22 cellular contexts compared by ENCODE assay signal in genomic region chr1:147636314-147636713, GRCh38. TPM values are rescaled to one million over a fixed set of nuclear protein-coding genes. Genes with fewer than 3 reads are reported as not detected.
DNase-seq lines count a peak whose midpoint lies in the region; ATAC-seq, FAIRE-seq and TF ChIP-seq lines count a peak whose summit lies in the region.
"Had no signal": no experiment of that assay in that cellular context is flagged by ENCODE, and none has a peak within 500 bp of the region (broad histone marks: within the 10 kb centered on the region; RNA-seq: fewer than 3 reads in every experiment).

No MANE protein-coding gene starts in this region.

- H3K36me3 Mint-ChIP-seq in dendritic cell treated with granulocyte-macrophage colony-stimulating factor and Interleukin-4, amounts not matched to agents 40 ng/mL and 50 ng/mL, for 4 days (ENCODE audit: low read depth): peaks cover 9% of the 10 kb centered on the region

- H3K4me1 ChIP-seq in liver (ENCODE audit: control insufficient read depth in 4 of 4, insufficient read depth in 4 of 4, low read length in 3 of 4) (peaks cover 0 to 6% (median under 1%) of the 10 kb centered on the region in 4 donors), small intestine (ENCODE audit: control insufficient read depth in 2 of 2, insufficient read depth in 1 of 2, low read depth in 1 of 2, low read length in 1 of 2) (no peaks in the 10 kb centered on the region)

- peak in 1 of 2 donors; percentile 16 for TF ChIP-seq RAD21 in liver (IDR thresholded peaks at IDR 0.05)

- 70% methylated on average over 4 of the region's 4 CpGs for WGBS in liver
- 89 to 95% (median 94%) methylated on average over 4 of the region's 4 CpGs for WGBS in small intestine, 3 donors

- intact Hi-C loops in dendritic cell treated with granulocyte-macrophage colony-stimulating factor and Interleukin-4, amounts not matched to agents 40 ng/mL and 50 ng/mL, for 4 days (cut with micrococcal nuclease): no loop called here

- no peak overlapping the region for H3K4me3 ChIP-seq in liver (ENCODE audit: low read depth in 1 of 3, low read length in 3 of 3)
- no peak overlapping the region for H3K4me3 ChIP-seq in small intestine (ENCODE audit: low read depth in 1 of 2, low read length in 2 of 2)
- H3K4me3 ChIP-seq: BLaER1, GM12878, GM23248 had no signal

- no peak overlapping the region for H3K9ac ChIP-seq in liver (ENCODE audit: low read depth in 1 of 2, low read length in 2 of 2)
- H3K9ac ChIP-seq: BLaER1, GM23248 had no signal

- H3K9me3 ChIP-seq in liver (ENCODE audit: control insufficient read depth in 4 of 4, low read length in 3 of 4) (no peaks in the 10 kb centered on the region), small intestine (ENCODE audit: control insufficient read depth, low read depth) (no peaks in the 10 kb centered on the region)
- H3K9me3 ChIP-seq: BLaER1 had no signal

- H3K4me3 Mint-ChIP-seq in dendritic cell treated with granulocyte-macrophage colony-stimulating factor and Interleukin-4, amounts not matched to agents 40 ng/mL and 50 ng/mL, for 4 days: no peak overlapping the region
- H3K4me3 Mint-ChIP-seq: B cell; CD4-positive, alpha-beta T cell; CD8-positive, alpha-beta memory T cell had no signal

- no peak for FAIRE-seq in small intestine (lab: Jason Lieb, UNC)
- FAIRE-seq: D721Med, GM12878, H1 had no signal

- H3K4me1 Mint-ChIP-seq in dendritic cell treated with granulocyte-macrophage colony-stimulating factor and Interleukin-4, amounts not matched to agents 40 ng/mL and 50 ng/mL, for 4 days (ENCODE audit: low read depth): peaks cover 83% of the 10 kb centered on the region

- H3K27ac ChIP-seq in liver (ENCODE audit: low read depth in 1 of 2, low read length in 2 of 2) (no peak overlapping the region), small intestine (ENCODE audit: low read depth in 1 of 2, low read length in 1 of 2) (no peak overlapping the region)
- H3K27ac ChIP-seq: BLaER1, C4-2B, GM23248 had no signal

- DNase-seq in OCI-M1 (lab: John Stamatoyannopoulos, UW) (peak; percentile 9), small intestine (peak; percentile 11), GM19240 (ENCODE audit: insufficient read length, low spot score) (no peak)
- DNase-seq: CD4-positive, alpha-beta T cell; CD8-positive, alpha-beta memory T cell; DMS 273 treated with DMSO at 0.1 percent for 48 hours; DMS79; EL; GDM1; GM23248; H7; HCEC 1CT had no signal

- H3K27me3 ChIP-seq in liver (ENCODE audit: control insufficient read depth in 4 of 4, insufficient read depth in 4 of 4, low read length in 3 of 4): no peaks in the 10 kb centered on the region
- no peaks in the 10 kb centered on the region for H3K27me3 ChIP-seq in small intestine (ENCODE audit: control insufficient read depth in 2 of 2, insufficient read depth in 2 of 2, low read length in 2 of 2)
- H3K27me3 ChIP-seq: BLaER1 had no signal

- no peaks in the 10 kb centered on the region for H3K36me3 ChIP-seq in liver (ENCODE audit: control insufficient read depth in 4 of 4, insufficient read depth in 3 of 4, low read depth in 1 of 4, low read length in 3 of 4)
- no peaks in the 10 kb centered on the region for H3K36me3 ChIP-seq in small intestine (ENCODE audit: control insufficient read depth in 2 of 2, insufficient read depth in 2 of 2, low read length in 2 of 2)

- ATAC-seq in HG02981 (IDR thresholded peaks at IDR 0.05; ENCODE audit: unreplicated experiment): no peak
- no peak for ATAC-seq in HG03039 (IDR thresholded peaks at IDR 0.05; ENCODE audit: unreplicated experiment)
- ATAC-seq: GM12878 had no signal

- TF ChIP-seq CTCF in liver (IDR thresholded peaks at IDR 0.05; ENCODE audit: low read depth, low read length, missing input control): no peak

- H3K27ac Mint-ChIP-seq in dendritic cell treated with granulocyte-macrophage colony-stimulating factor and Interleukin-4, amounts not matched to agents 40 ng/mL and 50 ng/mL, for 4 days: peak overlapping the region; percentile 88
- H3K27ac Mint-ChIP-seq: B cell; CD4-positive, alpha-beta T cell had no signal

- H3K9me3 Mint-ChIP-seq in dendritic cell treated with granulocyte-macrophage colony-stimulating factor and Interleukin-4, amounts not matched to agents 40 ng/mL and 50 ng/mL, for 4 days: no peaks in the 10 kb centered on the region
- H3K9me3 Mint-ChIP-seq: CD4-positive, alpha-beta T cell; CD8-positive, alpha-beta memory T cell had no signal

- no peaks in the 10 kb centered on the region for H3K27me3 Mint-ChIP-seq in dendritic cell treated with granulocyte-macrophage colony-stimulating factor and Interleukin-4, amounts not matched to agents 40 ng/mL and 50 ng/mL, for 4 days
- H3K27me3 Mint-ChIP-seq: B cell; CD4-positive, alpha-beta T cell; CD8-positive, alpha-beta memory T cell had no signal

TF ChIP-seq in liver, 16 proteins besides CTCF, POLR2A, EP300 and RAD21:
- TF ChIP-seq GABPA (IDR thresholded peaks at IDR 0.05 in 1 of 2, conservative IDR thresholded peaks at IDR 0.05 in 1 of 2) (peak in 1 of 2 donors; percentile 65), ZBTB33 (IDR thresholded peaks at IDR 0.05) (peak; percentile 15), FOXA1 (IDR thresholded peaks at IDR 0.05) (no peak), ATF3 (IDR thresholded peaks at IDR 0.05) (no peak), EGR1 (IDR thresholded peaks at IDR 0.05; ENCODE audit: low read depth in 2 of 2) (no peak), YY1 (IDR thresholded peaks at IDR 0.05) (no peak), JUND (IDR thresholded peaks at IDR 0.05) (no peak), MAX (IDR thresholded peaks at IDR 0.05) (peak; percentile 66), REST (IDR thresholded peaks at IDR 0.05) (no peak), NR2F2 (IDR thresholded peaks at IDR 0.05) (peak; percentile 53), TAF1 (conservative IDR thresholded peaks at IDR 0.05) (no peak), SP1 (IDR thresholded peaks at IDR 0.05) (peak; percentile 46), HNF4A (conservative IDR thresholded peaks at IDR 0.05) (peak; percentile 89 to 91), RXRA (IDR thresholded peaks at IDR 0.05) (peak; percentile 29 to 36), FOXA2 (IDR thresholded peaks at IDR 0.05) (no peak), HNF4G (IDR thresholded peaks at IDR 0.05) (no peak)

RNA-seq across cellular contexts. Expression of gene ACP6, which starts 34.0 kb away (rescaled TPM):
- 1 to 10 TPM; 4.7 to 8.6 TPM for total RNA-seq in liver
- 10 to 100 TPM in 1 of 2 donors, 1 to 10 TPM in 1; 7.1 to 18.1 TPM for polyA plus RNA-seq in liver
- polyA plus RNA-seq in small intestine: 10 to 100 TPM in 2 of 3 donors, 1 to 10 TPM in 1; 3.5 to 17.7 (median 10.7) TPM
